ENCODE assay signal across 9 cellular contexts in genomic region chr17:53150101-53150698, GRCh38.
DNase-seq lines count a peak whose midpoint lies in the region; ATAC-seq and TF ChIP-seq lines count a peak whose summit lies in the region.
"Had no signal": no experiment of that assay in that cellular context is flagged by ENCODE, and none has a peak within 500 bp of the region (broad histone marks: within the 10 kb centered on the region; RNA-seq: fewer than 3 reads in every experiment).

No MANE protein-coding gene starts in this region.

- peak; percentile 8 for DNase-seq in SIG-M5 treated with dmso at 0.1 percent for 504 hours (lab: John Stamatoyannopoulos, UW; ENCODE audit: unreplicated experiment)
- DNase-seq in SIG-M5 (lab: John Stamatoyannopoulos, UW) = no peak
- DNase-seq in foreskin keratinocyte = no peak
- DNase-seq in type B pancreatic cell (ENCODE audit: extremely low spot score, unreplicated experiment) = no peak
- DNase-seq in prostate gland (ENCODE audit: low spot score) = no peak
- no peak for DNase-seq in adrenal gland
- DNase-seq: T-helper 1 cell had no signal

- H3K27ac ChIP-seq in OCI-LY3 (ENCODE audit: low read length) (no peak overlapping the region), foreskin keratinocyte (no peak overlapping the region), prostate gland (no peak overlapping the region), adrenal gland (no peak overlapping the region)

- no peaks in the 10 kb centered on the region for H3K27me3 Mint-ChIP-seq in type B pancreatic cell

- TF ChIP-seq CTCF in OCI-LY3 (IDR thresholded peaks at IDR 0.05; ENCODE audit: low read depth, low read length) (peak; percentile 48), foreskin keratinocyte (conservative IDR thresholded peaks at IDR 0.05) (peak; percentile 55), type B pancreatic cell (conservative IDR thresholded peaks at IDR 0.05) (peak; percentile 61), prostate gland (IDR thresholded peaks at IDR 0.05) (peak in 1 of 4 experiments; percentile 20), adrenal gland (IDR thresholded peaks at IDR 0.05) (no peak)

- ATAC-seq in foreskin keratinocyte (peak; percentile 44), HG02642 (IDR thresholded peaks at IDR 0.05; ENCODE audit: poor library complexity, unreplicated experiment) (no peak)

- H3K4me1 Mint-ChIP-seq in type B pancreatic cell (ENCODE audit: unreplicated experiment) = peaks cover 6% of the 10 kb centered on the region

- TF ChIP-seq POLR2A in prostate gland (IDR thresholded peaks at IDR 0.05) (no peak), adrenal gland (IDR thresholded peaks at IDR 0.05) (no peak)

- H4K20me1 ChIP-seq in OCI-LY3 (ENCODE audit: insufficient read depth, low read length) = no peaks in the 10 kb centered on the region

- no peak overlapping the region for H3K27ac Mint-ChIP-seq in type B pancreatic cell

- H3K4me3 Mint-ChIP-seq in type B pancreatic cell = no peak overlapping the region

- H3K36me3 Mint-ChIP-seq in type B pancreatic cell = no peaks in the 10 kb centered on the region

- H3K4me1 ChIP-seq in OCI-LY3 (ENCODE audit: low read length) (no peaks in the 10 kb centered on the region), foreskin keratinocyte (no peaks in the 10 kb centered on the region), prostate gland (replicated peaks) (no peaks in the 10 kb centered on the region), adrenal gland (replicated peaks in 1 of 2) (no peaks in the 10 kb centered on the region)

- H3K79me2 ChIP-seq in OCI-LY3 (ENCODE audit: low read length) = no peaks in the 10 kb centered on the region

- H3K36me3 ChIP-seq in OCI-LY3 (replicated peaks; ENCODE audit: low read depth, low read length) (no peaks in the 10 kb centered on the region), prostate gland (no peaks in the 10 kb centered on the region), adrenal gland (replicated peaks in 1 of 2) (no peaks in the 10 kb centered on the region)

- no peaks in the 10 kb centered on the region for H3K9me3 ChIP-seq in OCI-LY3 (ENCODE audit: insufficient read depth, low read length)
- no peaks in the 10 kb centered on the region for H3K9me3 ChIP-seq in prostate gland
- no peaks in the 10 kb centered on the region for H3K9me3 ChIP-seq in adrenal gland (replicated peaks in 1 of 3)

- no peak overlapping the region for H2AFZ ChIP-seq in OCI-LY3 (ENCODE audit: low read depth, low read length)

- H3K9me3 Mint-ChIP-seq in type B pancreatic cell = no peaks in the 10 kb centered on the region

- no peak overlapping the region for H3K4me2 ChIP-seq in OCI-LY3 (ENCODE audit: low read length)

- H3K4me3 ChIP-seq in OCI-LY3 (ENCODE audit: low read length) = no peak overlapping the region
- no peak overlapping the region for H3K4me3 ChIP-seq in prostate gland
- no peak overlapping the region for H3K4me3 ChIP-seq in adrenal gland

- no peaks in the 10 kb centered on the region for H3K27me3 ChIP-seq in OCI-LY3 (ENCODE audit: low read depth, low read length)
- no peaks in the 10 kb centered on the region for H3K27me3 ChIP-seq in foreskin keratinocyte
- H3K27me3 ChIP-seq in prostate gland (replicated peaks; ENCODE audit: insufficient read depth) = no peaks in the 10 kb centered on the region
- H3K27me3 ChIP-seq in adrenal gland = no peaks in the 10 kb centered on the region

- no peak overlapping the region for H3K9ac ChIP-seq in OCI-LY3 (ENCODE audit: low read length)

- intact Hi-C loops in prostate gland (cut with DNase I) = no loop called here
- intact Hi-C loops in adrenal gland (cut with DNase I) = no loop called here

- 76% methylated on average over 2 of the region's 2 CpGs for WGBS in prostate gland
- WGBS in adrenal gland, 4 donors = 52 to 76% (median 70%) methylated on average over 2 of the region's 2 CpGs

Comparison
In these comparisons a context has a peak if more than half of its experiments do, and no peak if none do; other contexts are left out.
1. CTCF ChIP-seq: peak in OCI-LY3 (single experiment), foreskin keratinocyte (single experiment) and type B pancreatic cell (single experiment); none in adrenal gland (0 of 6).